Comparison of ENCODE assay signal across 1 cellular context in genomic region chr12:6567824-6568617, GRCh38.
A peak's percentile ranks its signal among the peaks of the same experiment; 100 is the strongest.
TF ChIP-seq lines count a peak whose summit lies in the region.

TSS of gene NOP2 (minus strand) at chr12:6568291. CDS start at chr12:6567918, 373 bp downstream.

TF ChIP-seq in HepG2, 621 proteins besides CTCF, POLR2A, EP300 and RAD21 (continued from another document and continues in another):
- TF ChIP-seq, protein P1, sequence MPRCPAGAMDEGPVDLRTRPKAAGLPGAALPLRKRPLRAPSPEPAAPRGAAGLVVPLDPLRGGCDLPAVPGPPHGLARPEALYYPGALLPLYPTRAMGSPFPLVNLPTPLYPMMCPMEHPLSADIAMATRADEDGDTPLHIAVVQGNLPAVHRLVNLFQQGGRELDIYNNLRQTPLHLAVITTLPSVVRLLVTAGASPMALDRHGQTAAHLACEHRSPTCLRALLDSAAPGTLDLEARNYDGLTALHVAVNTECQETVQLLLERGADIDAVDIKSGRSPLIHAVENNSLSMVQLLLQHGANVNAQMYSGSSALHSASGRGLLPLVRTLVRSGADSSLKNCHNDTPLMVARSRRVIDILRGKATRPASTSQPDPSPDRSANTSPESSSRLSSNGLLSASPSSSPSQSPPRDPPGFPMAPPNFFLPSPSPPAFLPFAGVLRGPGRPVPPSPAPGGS (CRISPR knock-in tag; IDR thresholded peaks at IDR 0.05), result peak; percentile 94
- TF ChIP-seq ZBTB39 (CRISPR knock-in tag; IDR thresholded peaks at IDR 0.05) (no peak), FOXA3 (CRISPR knock-in tag; IDR thresholded peaks at IDR 0.05) (peak; percentile 45; the same call in 1 of the 2 replicates), SUZ12 (IDR thresholded peaks at IDR 0.05; ENCODE audit: low read depth, low read length) (no peak), ZNF180 (CRISPR knock-in tag; IDR thresholded peaks at IDR 0.05; ENCODE audit: borderline replicate concordance, low read depth) (no peak), ZBTB46 (CRISPR knock-in tag; IDR thresholded peaks at IDR 0.05; ENCODE audit: borderline replicate concordance) (no peak), SMAD1 (CRISPR knock-in tag; IDR thresholded peaks at IDR 0.05; ENCODE audit: borderline replicate concordance, low read depth) (peak; percentile 97), ELF1 (CRISPR knock-in tag; IDR thresholded peaks at IDR 0.05) (peak; percentile 96), RORA (CRISPR knock-in tag; IDR thresholded peaks at IDR 0.05) (no peak), ZNF761 (CRISPR knock-in tag; conservative IDR thresholded peaks at IDR 0.05) (no peak), ZNF558 (CRISPR knock-in tag; IDR thresholded peaks at IDR 0.05; ENCODE audit: borderline replicate concordance) (peak; percentile 72; the same call in 1 of the 2 replicates), FOXM1 (CRISPR knock-in tag; IDR thresholded peaks at IDR 0.05) (no peak), FOXC1 (CRISPR knock-in tag; IDR thresholded peaks at IDR 0.05; ENCODE audit: borderline replicate concordance) (peak; percentile 61; the same call in 1 of the 2 replicates), KLF15 (CRISPR knock-in tag; IDR thresholded peaks at IDR 0.05; ENCODE audit: borderline replicate concordance) (0 out of 2 replicates have a peak, but pooled peaks have one; percentile 36), POLR2G (IDR thresholded peaks at IDR 0.05; ENCODE audit: low read depth, low read length) (peak; percentile 97), DR1 (CRISPR knock-in tag; IDR thresholded peaks at IDR 0.05) (0 out of 2 replicates have a peak, but pooled peaks have one; percentile 26), NRL (CRISPR knock-in tag; IDR thresholded peaks at IDR 0.05; ENCODE audit: borderline replicate concordance) (peak; percentile 93; the same call in 1 of the 2 replicates), SMYD3 (CRISPR knock-in tag; IDR thresholded peaks at IDR 0.05) (no peak), HNRNPL (IDR thresholded peaks at IDR 0.05; ENCODE audit: low read depth, low read length) (0 out of 2 replicates have a peak, but pooled peaks have one; percentile 9), DPF2 (CRISPR knock-in tag; IDR thresholded peaks at IDR 0.05; ENCODE audit: borderline replicate concordance, low read depth) (no peak), HNRNPK (IDR thresholded peaks at IDR 0.05; ENCODE audit: low read depth, low read length, poor library complexity, severe bottlenecking) (no peak), RFXAP (CRISPR knock-in tag; IDR thresholded peaks at IDR 0.05; ENCODE audit: borderline replicate concordance) (no peak; the same call in 1 of the 2 replicates), ZSCAN21 (CRISPR knock-in tag; IDR thresholded peaks at IDR 0.05; ENCODE audit: borderline replicate concordance) (no peak; the same call in 1 of the 2 replicates), U2AF1 (optimal IDR thresholded peaks at IDR 0.05; ENCODE audit: low read depth, low read length) (no peak), ZNF660 (CRISPR knock-in tag; IDR thresholded peaks at IDR 0.05; ENCODE audit: borderline replicate concordance, low read depth) (no peak), PBX2 (CRISPR knock-in tag; IDR thresholded peaks at IDR 0.05) (no peak), ZNF496 (CRISPR knock-in tag; IDR thresholded peaks at IDR 0.05; ENCODE audit: insufficient replicate concordance) (no peak)
- TF ChIP-seq, protein P2, sequence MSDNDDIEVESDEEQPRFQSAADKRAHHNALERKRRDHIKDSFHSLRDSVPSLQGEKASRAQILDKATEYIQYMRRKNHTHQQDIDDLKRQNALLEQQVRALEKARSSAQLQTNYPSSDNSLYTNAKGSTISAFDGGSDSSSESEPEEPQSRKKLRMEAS (IDR thresholded peaks at IDR 0.05), result peak; percentile 98
- TF ChIP-seq, protein P3, sequence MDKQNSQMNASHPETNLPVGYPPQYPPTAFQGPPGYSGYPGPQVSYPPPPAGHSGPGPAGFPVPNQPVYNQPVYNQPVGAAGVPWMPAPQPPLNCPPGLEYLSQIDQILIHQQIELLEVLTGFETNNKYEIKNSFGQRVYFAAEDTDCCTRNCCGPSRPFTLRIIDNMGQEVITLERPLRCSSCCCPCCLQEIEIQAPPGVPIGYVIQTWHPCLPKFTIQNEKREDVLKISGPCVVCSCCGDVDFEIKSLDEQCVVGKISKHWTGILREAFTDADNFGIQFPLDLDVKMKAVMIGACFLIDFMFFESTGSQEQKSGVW (CRISPR knock-in tag; IDR thresholded peaks at IDR 0.05; ENCODE audit: borderline replicate concordance), result no peak
- TF ChIP-seq, protein P4, sequence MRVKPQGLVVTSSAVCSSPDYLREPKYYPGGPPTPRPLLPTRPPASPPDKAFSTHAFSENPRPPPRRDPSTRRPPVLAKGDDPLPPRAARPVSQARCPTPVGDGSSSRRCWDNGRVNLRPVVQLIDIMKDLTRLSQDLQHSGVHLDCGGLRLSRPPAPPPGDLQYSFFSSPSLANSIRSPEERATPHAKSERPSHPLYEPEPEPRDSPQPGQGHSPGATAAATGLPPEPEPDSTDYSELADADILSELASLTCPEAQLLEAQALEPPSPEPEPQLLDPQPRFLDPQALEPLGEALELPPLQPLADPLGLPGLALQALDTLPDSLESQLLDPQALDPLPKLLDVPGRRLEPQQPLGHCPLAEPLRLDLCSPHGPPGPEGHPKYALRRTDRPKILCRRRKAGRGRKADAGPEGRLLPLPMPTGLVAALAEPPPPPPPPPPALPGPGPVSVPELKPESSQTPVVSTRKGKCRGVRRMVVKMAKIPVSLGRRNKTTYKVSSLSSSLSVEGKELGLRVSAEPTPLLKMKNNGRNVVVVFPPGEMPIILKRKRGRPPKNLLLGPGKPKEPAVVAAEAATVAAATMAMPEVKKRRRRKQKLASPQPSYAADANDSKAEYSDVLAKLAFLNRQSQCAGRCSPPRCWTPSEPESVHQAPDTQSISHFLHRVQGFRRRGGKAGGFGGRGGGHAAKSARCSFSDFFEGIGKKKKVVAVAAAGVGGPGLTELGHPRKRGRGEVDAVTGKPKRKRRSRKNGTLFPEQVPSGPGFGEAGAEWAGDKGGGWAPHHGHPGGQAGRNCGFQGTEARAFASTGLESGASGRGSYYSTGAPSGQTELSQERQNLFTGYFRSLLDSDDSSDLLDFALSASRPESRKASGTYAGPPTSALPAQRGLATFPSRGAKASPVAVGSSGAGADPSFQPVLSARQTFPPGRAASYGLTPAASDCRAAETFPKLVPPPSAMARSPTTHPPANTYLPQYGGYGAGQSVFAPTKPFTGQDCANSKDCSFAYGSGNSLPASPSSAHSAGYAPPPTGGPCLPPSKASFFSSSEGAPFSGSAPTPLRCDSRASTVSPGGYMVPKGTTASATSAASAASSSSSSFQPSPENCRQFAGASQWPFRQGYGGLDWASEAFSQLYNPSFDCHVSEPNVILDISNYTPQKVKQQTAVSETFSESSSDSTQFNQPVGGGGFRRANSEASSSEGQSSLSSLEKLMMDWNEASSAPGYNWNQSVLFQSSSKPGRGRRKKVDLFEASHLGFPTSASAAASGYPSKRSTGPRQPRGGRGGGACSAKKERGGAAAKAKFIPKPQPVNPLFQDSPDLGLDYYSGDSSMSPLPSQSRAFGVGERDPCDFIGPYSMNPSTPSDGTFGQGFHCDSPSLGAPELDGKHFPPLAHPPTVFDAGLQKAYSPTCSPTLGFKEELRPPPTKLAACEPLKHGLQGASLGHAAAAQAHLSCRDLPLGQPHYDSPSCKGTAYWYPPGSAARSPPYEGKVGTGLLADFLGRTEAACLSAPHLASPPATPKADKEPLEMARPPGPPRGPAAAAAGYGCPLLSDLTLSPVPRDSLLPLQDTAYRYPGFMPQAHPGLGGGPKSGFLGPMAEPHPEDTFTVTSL (CRISPR knock-in tag; IDR thresholded peaks at IDR 0.05; ENCODE audit: borderline replicate concordance), result no peak
- TF ChIP-seq, protein P5, sequence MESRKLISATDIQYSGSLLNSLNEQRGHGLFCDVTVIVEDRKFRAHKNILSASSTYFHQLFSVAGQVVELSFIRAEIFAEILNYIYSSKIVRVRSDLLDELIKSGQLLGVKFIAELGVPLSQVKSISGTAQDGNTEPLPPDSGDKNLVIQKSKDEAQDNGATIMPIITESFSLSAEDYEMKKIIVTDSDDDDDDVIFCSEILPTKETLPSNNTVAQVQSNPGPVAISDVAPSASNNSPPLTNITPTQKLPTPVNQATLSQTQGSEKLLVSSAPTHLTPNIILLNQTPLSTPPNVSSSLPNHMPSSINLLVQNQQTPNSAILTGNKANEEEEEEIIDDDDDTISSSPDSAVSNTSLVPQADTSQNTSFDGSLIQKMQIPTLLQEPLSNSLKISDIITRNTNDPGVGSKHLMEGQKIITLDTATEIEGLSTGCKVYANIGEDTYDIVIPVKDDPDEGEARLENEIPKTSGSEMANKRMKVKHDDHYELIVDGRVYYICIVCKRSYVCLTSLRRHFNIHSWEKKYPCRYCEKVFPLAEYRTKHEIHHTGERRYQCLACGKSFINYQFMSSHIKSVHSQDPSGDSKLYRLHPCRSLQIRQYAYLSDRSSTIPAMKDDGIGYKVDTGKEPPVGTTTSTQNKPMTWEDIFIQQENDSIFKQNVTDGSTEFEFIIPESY (CRISPR knock-in tag; IDR thresholded peaks at IDR 0.05), result peak; percentile 49; the same call in 1 of the 2 replicates
- TF ChIP-seq, protein P6, sequence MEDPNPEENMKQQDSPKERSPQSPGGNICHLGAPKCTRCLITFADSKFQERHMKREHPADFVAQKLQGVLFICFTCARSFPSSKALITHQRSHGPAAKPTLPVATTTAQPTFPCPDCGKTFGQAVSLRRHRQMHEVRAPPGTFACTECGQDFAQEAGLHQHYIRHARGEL (CRISPR knock-in tag; IDR thresholded peaks at IDR 0.05), result peak; percentile 45; the same call in 1 of the 2 replicates
- TF ChIP-seq, protein P7, sequence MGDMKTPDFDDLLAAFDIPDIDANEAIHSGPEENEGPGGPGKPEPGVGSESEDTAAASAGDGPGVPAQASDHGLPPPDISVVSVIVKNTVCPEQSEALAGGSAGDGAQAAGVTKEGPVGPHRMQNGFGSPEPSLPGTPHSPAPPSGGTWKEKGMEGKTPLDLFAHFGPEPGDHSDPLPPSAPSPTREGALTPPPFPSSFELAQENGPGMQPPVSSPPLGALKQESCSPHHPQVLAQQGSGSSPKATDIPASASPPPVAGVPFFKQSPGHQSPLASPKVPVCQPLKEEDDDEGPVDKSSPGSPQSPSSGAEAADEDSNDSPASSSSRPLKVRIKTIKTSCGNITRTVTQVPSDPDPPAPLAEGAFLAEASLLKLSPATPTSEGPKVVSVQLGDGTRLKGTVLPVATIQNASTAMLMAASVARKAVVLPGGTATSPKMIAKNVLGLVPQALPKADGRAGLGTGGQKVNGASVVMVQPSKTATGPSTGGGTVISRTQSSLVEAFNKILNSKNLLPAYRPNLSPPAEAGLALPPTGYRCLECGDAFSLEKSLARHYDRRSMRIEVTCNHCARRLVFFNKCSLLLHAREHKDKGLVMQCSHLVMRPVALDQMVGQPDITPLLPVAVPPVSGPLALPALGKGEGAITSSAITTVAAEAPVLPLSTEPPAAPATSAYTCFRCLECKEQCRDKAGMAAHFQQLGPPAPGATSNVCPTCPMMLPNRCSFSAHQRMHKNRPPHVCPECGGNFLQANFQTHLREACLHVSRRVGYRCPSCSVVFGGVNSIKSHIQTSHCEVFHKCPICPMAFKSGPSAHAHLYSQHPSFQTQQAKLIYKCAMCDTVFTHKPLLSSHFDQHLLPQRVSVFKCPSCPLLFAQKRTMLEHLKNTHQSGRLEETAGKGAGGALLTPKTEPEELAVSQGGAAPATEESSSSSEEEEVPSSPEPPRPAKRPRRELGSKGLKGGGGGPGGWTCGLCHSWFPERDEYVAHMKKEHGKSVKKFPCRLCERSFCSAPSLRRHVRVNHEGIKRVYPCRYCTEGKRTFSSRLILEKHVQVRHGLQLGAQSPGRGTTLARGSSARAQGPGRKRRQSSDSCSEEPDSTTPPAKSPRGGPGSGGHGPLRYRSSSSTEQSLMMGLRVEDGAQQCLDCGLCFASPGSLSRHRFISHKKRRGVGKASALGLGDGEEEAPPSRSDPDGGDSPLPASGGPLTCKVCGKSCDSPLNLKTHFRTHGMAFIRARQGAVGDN (CRISPR knock-in tag; IDR thresholded peaks at IDR 0.05), result peak; percentile 98
- TF ChIP-seq, protein P8, sequence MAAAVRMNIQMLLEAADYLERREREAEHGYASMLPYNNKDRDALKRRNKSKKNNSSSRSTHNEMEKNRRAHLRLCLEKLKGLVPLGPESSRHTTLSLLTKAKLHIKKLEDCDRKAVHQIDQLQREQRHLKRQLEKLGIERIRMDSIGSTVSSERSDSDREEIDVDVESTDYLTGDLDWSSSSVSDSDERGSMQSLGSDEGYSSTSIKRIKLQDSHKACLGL (CRISPR knock-in tag; IDR thresholded peaks at IDR 0.05), result peak; percentile 98
